8 cellular contexts compared by ENCODE assay signal in the genomic region with DNA sequence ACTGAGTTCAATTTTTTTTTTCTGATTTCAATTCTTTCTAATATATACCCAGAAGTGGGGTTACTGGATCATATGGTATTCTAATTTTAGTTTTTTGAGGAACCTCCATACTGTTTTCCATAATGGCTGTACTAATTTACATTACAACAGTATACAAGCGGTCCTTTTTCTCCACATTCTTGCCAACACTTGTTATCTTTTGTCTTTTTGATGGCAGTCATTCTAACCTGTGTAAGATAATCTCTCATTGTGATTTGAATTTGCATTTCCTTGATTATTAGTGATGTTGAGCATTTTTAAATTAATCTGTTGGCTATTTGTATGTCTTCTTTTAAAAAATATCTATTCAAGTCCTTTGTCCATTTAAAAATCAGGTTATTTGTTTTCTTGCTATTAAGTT.
"Had no signal": no experiment of that assay in that cellular context is flagged by ENCODE, and none has a peak within 500 bp of the region (broad histone marks: within the 10 kb centered on the region; RNA-seq: fewer than 3 reads in every experiment).

No MANE protein-coding gene starts in this region.

- H3K4me3 ChIP-seq: GM23248 had no signal

- DNase-seq: GM23248, H9, HCEC 1CT, HFFc6, KBM-7 had no signal

- H3K27ac Mint-ChIP-seq: H9, IgD-negative memory B cell had no signal

- H3K4me3 Mint-ChIP-seq: H9, HFFc6, IgD-negative memory B cell had no signal

- ATAC-seq: HepG2 had no signal

- H3K27ac ChIP-seq: GM23248, HL-60 had no signal

- H3K27me3 Mint-ChIP-seq: IgD-negative memory B cell had no signal
